Comparison of ENCODE assay signal across 23 cellular contexts in the genomic region with DNA sequence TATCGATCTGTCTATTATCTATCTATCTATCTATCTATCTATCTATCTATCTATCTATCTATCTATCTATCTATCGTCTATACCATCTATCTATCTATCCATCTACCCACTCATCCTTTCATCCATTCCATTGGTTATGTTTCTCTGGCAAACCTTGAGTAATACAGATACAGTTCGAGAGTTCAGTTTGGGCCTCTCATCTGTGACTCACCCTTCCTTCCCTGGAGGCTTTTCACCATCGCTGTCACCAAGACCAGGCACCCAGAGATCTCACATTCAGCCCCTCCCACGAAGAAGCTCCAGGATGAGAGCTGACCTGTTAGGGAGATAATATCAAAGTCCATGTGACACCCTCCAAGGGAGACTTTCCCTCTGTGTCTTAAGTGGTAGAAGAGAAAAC.
"Had no signal": no experiment of that assay in that cellular context is flagged by ENCODE, and none has a peak within 500 bp of the region (broad histone marks: within the 10 kb centered on the region; RNA-seq: fewer than 3 reads in every experiment).

No MANE protein-coding gene starts in this region.

- H3K27ac ChIP-seq: left ventricle myocardium inferior, ovary, skin epidermis, stomach, testis, thyroid gland, transverse colon, upper lobe of left lung, vagina had no signal

- DNase-seq: immature natural killer cell; left ventricle myocardium inferior; midbrain; mucosa of descending colon; naive thymus-derived CD4-positive, alpha-beta T cell; ovary; right cardiac atrium; stimulated activated CD4-positive, alpha-beta T cell treated with anti-CD3 and anti-CD28 coated beads, Interleukin-12 subunit alpha, Interleukin-12 subunit beta, amount 100 ng/mL, for 4 hours; stimulated activated CD4-positive, alpha-beta T cell treated with anti-CD3 and anti-CD28 coated beads, Interleukin-15, amount 100 ng/mL, for 24 hours; stimulated activated CD4-positive, alpha-beta T cell treated with anti-CD3 and anti-CD28 coated beads, Interleukin-2, amount 100 ng/mL, for 24 hours; stimulated activated CD4-positive, alpha-beta T cell treated with anti-CD3 and anti-CD28 coated beads, Interleukin-4, amount 100 ng/mL, for 1 hour; stimulated activated naive B cell treated with anti-CD40 and anti-IgM and Interleukin-4, amounts not matched to agents 10 μg/mL and 1 μg/mL and 100 μg/mL, for 72 hours; stimulated activated naive CD8-positive, alpha-beta T cell treated with anti-CD3 and anti-CD28 coated beads, Interleukin-15, Interleukin-2, amounts not matched to agents 100 U/mL and 50 U/mL, for 24 hours; stomach; testis; thyroid gland; transverse colon; upper lobe of left lung had no signal

- ATAC-seq: mucosa of descending colon; naive thymus-derived CD4-positive, alpha-beta T cell; natural killer cell treated with Interleukin-12 subunit alpha and Interleukin-12 subunit beta and Interleukin-15 and Interleukin-18, amount 100 ng/mL, for 72 hours; right cardiac atrium; sciatic nerve; stimulated activated naive B cell treated with anti-CD40 and anti-IgM and Interleukin-4, amounts not matched to agents 10 μg/mL and 1 μg/mL and 100 μg/mL, for 72 hours; stimulated activated naive CD8-positive, alpha-beta T cell treated with anti-CD3 and anti-CD28 coated beads, Interleukin-15, Interleukin-2, amounts not matched to agents 100 U/mL and 50 U/mL, for 24 hours had no signal

- H3K36me3 ChIP-seq: left ventricle myocardium inferior, ovary, stomach, thyroid gland, transverse colon, upper lobe of left lung, vagina had no signal

- H3K4me1 ChIP-seq: left ventricle myocardium inferior, stomach, testis, thyroid gland, transverse colon, upper lobe of left lung, vagina had no signal

- H3K4me3 ChIP-seq: left ventricle myocardium inferior, lung, mucosa of descending colon, ovary, skin epidermis, stomach, testis, thyroid gland, transverse colon, upper lobe of left lung, vagina had no signal

- H3K9me3 ChIP-seq: left ventricle myocardium inferior, mucosa of descending colon, ovary, stomach, testis, thyroid gland, transverse colon, upper lobe of left lung, vagina had no signal

- H3K27me3 ChIP-seq: ovary, stomach, testis, thyroid gland, transverse colon, upper lobe of left lung, vagina had no signal
